ENCODE assay signal across 17 cellular contexts in the genomic region with DNA sequence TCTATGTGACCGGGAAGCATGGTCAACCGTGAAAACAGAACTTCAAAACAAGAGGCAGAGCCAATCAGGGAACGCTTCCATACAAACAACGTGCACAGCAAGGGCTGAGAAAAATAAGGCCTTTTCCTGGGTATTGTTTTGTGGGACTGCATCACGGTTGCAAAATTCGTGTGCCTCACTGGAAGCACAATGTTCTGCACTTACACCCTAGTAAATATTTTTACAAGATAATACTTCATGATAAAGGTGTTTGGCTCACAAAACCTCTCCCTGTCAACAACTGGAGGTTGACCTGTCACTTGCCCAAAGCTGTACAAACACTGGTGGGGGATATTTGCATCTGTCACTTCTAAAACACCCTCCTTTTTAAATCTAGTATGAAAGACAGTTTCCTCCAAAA. TPM values are rescaled to one million over a fixed set of nuclear protein-coding genes. Genes with fewer than 3 reads are reported as not detected.
DNase-seq lines count a peak whose midpoint lies in the region; ATAC-seq and TF ChIP-seq lines count a peak whose summit lies in the region.
"Had no signal": no experiment of that assay in that cellular context is flagged by ENCODE, and none has a peak within 500 bp of the region (broad histone marks: within the 10 kb centered on the region; RNA-seq: fewer than 3 reads in every experiment).

No MANE protein-coding gene starts in this region.

- H3K27ac ChIP-seq in Panc1 (ENCODE audit: low read length), result peak overlapping the region; percentile 74
- H3K27ac ChIP-seq in mesenchymal stem cell (ENCODE audit: low read length, poor library complexity, severe bottlenecking), result no peak overlapping the region
- peak overlapping the region in 2 of 3 donors; percentile 64 to 67 for H3K27ac ChIP-seq in thyroid gland
- H3K27ac ChIP-seq: KMS-11 had no signal

- TF ChIP-seq CTCF in Panc1 (IDR thresholded peaks at IDR 0.05) (no peak), fibroblast of pulmonary artery (IDR thresholded peaks at IDR 0.05; ENCODE audit: low read length, missing control alignments) (no peak), thyroid gland (IDR thresholded peaks at IDR 0.05) (no peak)

- H3K9me3 ChIP-seq in Panc1 (ENCODE audit: control insufficient read depth, insufficient read depth, low read depth, low read length) (no peaks in the 10 kb centered on the region), mesenchymal stem cell (ENCODE audit: control insufficient read depth, low read length) (no peaks in the 10 kb centered on the region), thyroid gland (no peaks in the 10 kb centered on the region)
- H3K9me3 ChIP-seq: BE2C had no signal

- H3K27me3 ChIP-seq in Panc1 (ENCODE audit: control insufficient read depth, insufficient read depth, low read length) (no peaks in the 10 kb centered on the region), mesenchymal stem cell (ENCODE audit: control insufficient read depth in 1 of 2, insufficient read depth in 1 of 2, low read length in 2 of 2) (no peaks in the 10 kb centered on the region), thyroid gland (no peaks in the 10 kb centered on the region)
- H3K27me3 ChIP-seq: BE2C had no signal

- peak overlapping the region in 1 of 2 experiments; percentile 19 for H3K18ac ChIP-seq in mesenchymal stem cell (ENCODE audit: low read depth in 1 of 2, low read length in 2 of 2)

- H3K79me1 ChIP-seq in mesenchymal stem cell (replicated peaks; ENCODE audit: low read length, poor library complexity, severe bottlenecking), result no peaks in the 10 kb centered on the region

- peak overlapping the region; percentile 72 for H2AK5ac ChIP-seq in mesenchymal stem cell (ENCODE audit: low read length, severe bottlenecking)

- no peak overlapping the region for H3K4ac ChIP-seq in mesenchymal stem cell (ENCODE audit: low read depth in 1 of 2, low read length in 2 of 2)

- no peak overlapping the region for H4K8ac ChIP-seq in mesenchymal stem cell (ENCODE audit: low read length)

- no peak overlapping the region for H3K4me2 ChIP-seq in mesenchymal stem cell (ENCODE audit: low read length, poor library complexity, severe bottlenecking)
- H3K4me2 ChIP-seq: KMS-11 had no signal

- ATAC-seq in Panc1 (peak; percentile 73), GM18517 (IDR thresholded peaks at IDR 0.05; ENCODE audit: unreplicated experiment) (no peak)
- ATAC-seq: left colon had no signal

- H2BK12ac ChIP-seq in mesenchymal stem cell (ENCODE audit: low read length in 2 of 2), result no peak overlapping the region

- H3K14ac ChIP-seq in mesenchymal stem cell (ENCODE audit: low read length in 2 of 2), result no peak overlapping the region

- in situ Hi-C loops in Panc1 (cut with HindIII; ENCODE audit: low pct_unique_long_range_greater_than_20kb, low sequenced_read_pairs), result no loop called here

- H4K91ac ChIP-seq in mesenchymal stem cell (ENCODE audit: low read length), result no peak overlapping the region

- peaks cover 29% of the 10 kb centered on the region for H3K4me1 ChIP-seq in Panc1 (ENCODE audit: control insufficient read depth, insufficient read depth, low read length)
- peaks cover 8% of the 10 kb centered on the region for H3K4me1 ChIP-seq in mesenchymal stem cell (ENCODE audit: control insufficient read depth, insufficient read depth, low read depth, low read length)
- peaks cover 8 to 10% of the 10 kb centered on the region in 2 donors for H3K4me1 ChIP-seq in thyroid gland

- no peak for TF ChIP-seq POLR2A in thyroid gland (IDR thresholded peaks at IDR 0.05)

- no peak overlapping the region for H3K9ac ChIP-seq in mesenchymal stem cell (ENCODE audit: low read length)
- H3K9ac ChIP-seq: KMS-11 had no signal

- DNase-seq in Panc1 (ENCODE audit: low read depth, low spot score), result no peak
- DNase-seq in fibroblast of pulmonary artery (ENCODE audit: low read depth), result peak; percentile 93
- DNase-seq in mesenchymal stem cell, result no peak
- no peak for DNase-seq in thyroid gland
- DNase-seq in ecto neural progenitor cell (ENCODE audit: low spot score), result no peak
- no peak for DNase-seq in foreskin melanocyte
- DNase-seq in NCI-H82 treated with DMSO at 0.1 percent for 48 hours (lab: John Stamatoyannopoulos, UW; ENCODE audit: unreplicated experiment), result no peak
- DNase-seq: activated CD4-positive, CD25-positive, alpha-beta regulatory T cell; activated CD8-positive, alpha-beta memory T cell treated with anti-CD3 and anti-CD28 coated beads, Interleukin-2, amount 50 U/mL, for 48 hours; activated naive CD4-positive, alpha-beta T cell; BE2C; GOT3; left colon; NCI-H1092 treated with DMSO at 0.1 percent for 48 hours; substantia nigra had no signal

- WGBS in mesenchymal stem cell, result 97% methylated on average over 6 of the region's 6 CpGs
- 37 to 56% methylated on average over 6 of the region's 6 CpGs for WGBS in thyroid gland, 2 donors

- intact Hi-C loops in Panc1 (cut with micrococcal nuclease; ENCODE audit: unreplicated experiment) (no loop called here), thyroid gland (cut with DNase I) (no loop called here)

- no peak overlapping the region for H3K4me3 ChIP-seq in Panc1 (ENCODE audit: low read depth in 2 of 2, low read length in 2 of 2)
- no peak overlapping the region for H3K4me3 ChIP-seq in fibroblast of pulmonary artery (replicated peaks; ENCODE audit: low read depth, low read length)
- H3K4me3 ChIP-seq in mesenchymal stem cell (ENCODE audit: insufficient read depth in 1 of 2, low read depth in 1 of 2, low read length in 2 of 2), result no peak overlapping the region
- H3K4me3 ChIP-seq in thyroid gland (replicated peaks in 1 of 3), result no peak overlapping the region

- H3K23ac ChIP-seq in mesenchymal stem cell (ENCODE audit: low read length in 2 of 2), result no peak overlapping the region

- BruUV-seq in Panc1 (replicated peaks; lab: Mats Ljungman, UMichigan), result no TSS peak

- POLR2A ChIA-PET in Panc1 (lab: Charles Lee), result interaction anchor here (0.6 kb wide), 1 partner anchor 65 kb away, joined by 6 read pairs; no protein-coding TSS in a partner anchor

- H2BK15ac ChIP-seq in mesenchymal stem cell (ENCODE audit: low read depth, poor library complexity, severe bottlenecking), result no peak overlapping the region

- CTCF ChIA-PET in Panc1 (lab: Charles Lee), result interaction anchor here (0.6 kb wide), 2 partner anchors 26 to 619 kb away, joined by 9 read pairs; no protein-coding TSS in a partner anchor

- H2BK120ac ChIP-seq in mesenchymal stem cell (ENCODE audit: low read depth, low read length), result no peak overlapping the region

- no peak overlapping the region for H2AFZ ChIP-seq in mesenchymal stem cell (ENCODE audit: low read depth, low read length)

- H3K36me3 ChIP-seq in Panc1 (ENCODE audit: control insufficient read depth, insufficient read depth, low read length) (no peaks in the 10 kb centered on the region), mesenchymal stem cell (ENCODE audit: control insufficient read depth in 1 of 2, insufficient read depth in 2 of 2, low read depth in 1 of 2, low read length in 2 of 2) (no peaks in the 10 kb centered on the region), thyroid gland (no peaks in the 10 kb centered on the region)
- H3K36me3 ChIP-seq: BE2C had no signal

- H2BK5ac ChIP-seq in mesenchymal stem cell (ENCODE audit: low read depth, low read length, poor library complexity, severe bottlenecking), result no peak overlapping the region

RNA-seq across cellular contexts. Expression of gene KLF6, which starts 37.0 kb away (rescaled TPM):
- 177 TPM for total RNA-seq in Panc1 (2021; ENCODE audit: unreplicated experiment)
- 108 TPM for polyA plus RNA-seq in Panc1 (2012; ENCODE audit: insufficient read length)
- polyA plus RNA-seq in mesenchymal stem cell (2013, experiment 1 of 2), result 195 TPM
- 183 TPM for polyA plus RNA-seq in mesenchymal stem cell (2013, experiment 2 of 2)
- total RNA-seq in thyroid gland, result 100 to 1,000 TPM in 2 of 4 donors, 10 to 100 TPM in 2; 50.4 to 166 (median 103) TPM
